1 cellular context compared by ENCODE assay signal in the genomic region with DNA sequence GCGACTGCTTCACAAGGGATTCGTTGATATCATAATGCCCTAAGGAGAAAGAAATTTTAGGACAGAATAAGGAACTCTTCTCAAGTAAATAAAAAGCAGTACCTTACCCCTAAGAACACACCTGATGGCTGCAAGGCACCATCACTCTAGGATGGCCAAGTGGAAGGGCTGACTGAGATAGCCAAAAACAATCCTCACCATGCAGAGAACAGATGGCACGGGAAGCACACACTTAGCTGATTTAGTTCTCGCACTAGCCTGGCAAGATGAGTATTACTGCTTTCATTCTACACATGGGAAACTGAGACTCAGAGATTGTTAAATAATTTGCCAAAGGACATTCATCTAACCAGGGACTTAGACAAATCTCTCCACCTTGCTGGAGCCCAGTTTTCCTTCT.
TF ChIP-seq lines count a peak whose summit lies in the region.

No MANE protein-coding gene starts in this region.

TF ChIP-seq in SK-N-SH, 30 proteins besides CTCF, POLR2A, EP300 and RAD21 (continued from another document):
- TF ChIP-seq, protein P1, sequence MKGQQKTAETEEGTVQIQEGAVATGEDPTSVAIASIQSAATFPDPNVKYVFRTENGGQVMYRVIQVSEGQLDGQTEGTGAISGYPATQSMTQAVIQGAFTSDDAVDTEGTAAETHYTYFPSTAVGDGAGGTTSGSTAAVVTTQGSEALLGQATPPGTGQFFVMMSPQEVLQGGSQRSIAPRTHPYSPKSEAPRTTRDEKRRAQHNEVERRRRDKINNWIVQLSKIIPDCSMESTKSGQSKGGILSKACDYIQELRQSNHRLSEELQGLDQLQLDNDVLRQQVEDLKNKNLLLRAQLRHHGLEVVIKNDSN (IDR thresholded peaks at IDR 0.05; ENCODE audit: borderline replicate concordance, low read depth) = no peak
- TF ChIP-seq GABPA (IDR thresholded peaks at IDR 0.05; ENCODE audit: low read depth) = no peak
- no peak for TF ChIP-seq NFIC (IDR thresholded peaks at IDR 0.05; ENCODE audit: borderline replicate concordance)
- TF ChIP-seq TEAD4 (IDR thresholded peaks at IDR 0.05; ENCODE audit: borderline replicate concordance, insufficient read depth) = no peak
- TF ChIP-seq GATA2 (CRISPR knock-in tag; IDR thresholded peaks at IDR 0.05) = no peak
- TF ChIP-seq JUND (IDR thresholded peaks at IDR 0.05) = no peak
- no peak for TF ChIP-seq FOXJ3 (CRISPR knock-in tag; IDR thresholded peaks at IDR 0.05)
- TF ChIP-seq, protein P2, sequence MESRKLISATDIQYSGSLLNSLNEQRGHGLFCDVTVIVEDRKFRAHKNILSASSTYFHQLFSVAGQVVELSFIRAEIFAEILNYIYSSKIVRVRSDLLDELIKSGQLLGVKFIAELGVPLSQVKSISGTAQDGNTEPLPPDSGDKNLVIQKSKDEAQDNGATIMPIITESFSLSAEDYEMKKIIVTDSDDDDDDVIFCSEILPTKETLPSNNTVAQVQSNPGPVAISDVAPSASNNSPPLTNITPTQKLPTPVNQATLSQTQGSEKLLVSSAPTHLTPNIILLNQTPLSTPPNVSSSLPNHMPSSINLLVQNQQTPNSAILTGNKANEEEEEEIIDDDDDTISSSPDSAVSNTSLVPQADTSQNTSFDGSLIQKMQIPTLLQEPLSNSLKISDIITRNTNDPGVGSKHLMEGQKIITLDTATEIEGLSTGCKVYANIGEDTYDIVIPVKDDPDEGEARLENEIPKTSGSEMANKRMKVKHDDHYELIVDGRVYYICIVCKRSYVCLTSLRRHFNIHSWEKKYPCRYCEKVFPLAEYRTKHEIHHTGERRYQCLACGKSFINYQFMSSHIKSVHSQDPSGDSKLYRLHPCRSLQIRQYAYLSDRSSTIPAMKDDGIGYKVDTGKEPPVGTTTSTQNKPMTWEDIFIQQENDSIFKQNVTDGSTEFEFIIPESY (IDR thresholded peaks at IDR 0.05; ENCODE audit: borderline replicate concordance, low read depth) = no peak
- TF ChIP-seq YY1 (IDR thresholded peaks at IDR 0.05; ENCODE audit: low read depth) = no peak
- TF ChIP-seq ELF1 (IDR thresholded peaks at IDR 0.05) = no peak
- TF ChIP-seq, protein P3, sequence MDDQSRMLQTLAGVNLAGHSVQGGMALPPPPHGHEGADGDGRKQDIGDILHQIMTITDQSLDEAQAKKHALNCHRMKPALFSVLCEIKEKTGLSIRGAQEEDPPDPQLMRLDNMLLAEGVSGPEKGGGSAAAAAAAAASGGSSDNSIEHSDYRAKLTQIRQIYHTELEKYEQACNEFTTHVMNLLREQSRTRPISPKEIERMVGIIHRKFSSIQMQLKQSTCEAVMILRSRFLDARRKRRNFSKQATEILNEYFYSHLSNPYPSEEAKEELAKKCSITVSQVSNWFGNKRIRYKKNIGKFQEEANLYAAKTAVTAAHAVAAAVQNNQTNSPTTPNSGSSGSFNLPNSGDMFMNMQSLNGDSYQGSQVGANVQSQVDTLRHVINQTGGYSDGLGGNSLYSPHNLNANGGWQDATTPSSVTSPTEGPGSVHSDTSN (IDR thresholded peaks at IDR 0.05) = no peak
- no peak for TF ChIP-seq NRF1 (IDR thresholded peaks at IDR 0.05; ENCODE audit: low read depth, low read length)
- no peak for TF ChIP-seq SMC3 (IDR thresholded peaks at IDR 0.05; ENCODE audit: low read depth, low read length)
- TF ChIP-seq, protein P4, sequence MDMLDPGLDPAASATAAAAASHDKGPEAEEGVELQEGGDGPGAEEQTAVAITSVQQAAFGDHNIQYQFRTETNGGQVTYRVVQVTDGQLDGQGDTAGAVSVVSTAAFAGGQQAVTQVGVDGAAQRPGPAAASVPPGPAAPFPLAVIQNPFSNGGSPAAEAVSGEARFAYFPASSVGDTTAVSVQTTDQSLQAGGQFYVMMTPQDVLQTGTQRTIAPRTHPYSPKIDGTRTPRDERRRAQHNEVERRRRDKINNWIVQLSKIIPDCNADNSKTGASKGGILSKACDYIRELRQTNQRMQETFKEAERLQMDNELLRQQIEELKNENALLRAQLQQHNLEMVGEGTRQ (IDR thresholded peaks at IDR 0.05; ENCODE audit: borderline replicate concordance, low read depth, low read length) = no peak
